1 cellular context compared by ENCODE assay signal in the genomic region with DNA sequence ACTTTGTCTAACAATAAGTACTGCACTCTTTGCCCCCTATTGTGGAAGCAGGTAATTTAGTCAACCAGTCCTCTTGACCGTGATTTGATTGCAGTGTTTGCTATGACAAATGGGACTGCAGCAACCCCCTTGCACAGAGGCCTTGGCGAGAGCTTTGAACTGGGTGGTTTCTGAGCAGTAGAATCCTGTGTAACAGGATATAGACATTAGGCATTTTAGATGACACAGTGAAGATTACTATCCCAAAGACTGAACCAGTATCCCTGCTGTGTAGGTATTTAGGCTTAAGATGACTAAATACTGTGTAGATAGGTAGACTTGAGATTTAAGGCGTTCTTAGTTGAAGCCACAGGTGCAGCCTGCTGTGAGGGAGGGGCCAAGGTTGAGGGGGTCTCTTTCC.
TF ChIP-seq lines count a peak whose summit lies in the region.

No MANE protein-coding gene starts in this region.

TF ChIP-seq in H1, 55 proteins besides CTCF, POLR2A, EP300 and RAD21:
- no peak for TF ChIP-seq KDM4A (IDR thresholded peaks at IDR 0.05; ENCODE audit: low read depth, low read length, severe bottlenecking)
- TF ChIP-seq, protein P1, sequence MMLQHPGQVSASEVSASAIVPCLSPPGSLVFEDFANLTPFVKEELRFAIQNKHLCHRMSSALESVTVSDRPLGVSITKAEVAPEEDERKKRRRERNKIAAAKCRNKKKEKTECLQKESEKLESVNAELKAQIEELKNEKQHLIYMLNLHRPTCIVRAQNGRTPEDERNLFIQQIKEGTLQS (IDR thresholded peaks at IDR 0.05; ENCODE audit: insufficient read depth, low read depth, low read length): no peak
- TF ChIP-seq GABPA (IDR thresholded peaks at IDR 0.05; ENCODE audit: borderline replicate concordance, insufficient read depth, low read length): no peak
- no peak for TF ChIP-seq BCL11A (IDR thresholded peaks at IDR 0.05; ENCODE audit: low read depth in 2 of 2, low read length in 2 of 2)
- TF ChIP-seq JUND (IDR thresholded peaks at IDR 0.05; ENCODE audit: low read length): no peak
- no peak for TF ChIP-seq KDM5A (IDR thresholded peaks at IDR 0.05; ENCODE audit: low read length)
- no peak for TF ChIP-seq YY1 (IDR thresholded peaks at IDR 0.05; ENCODE audit: low read depth, low read length)
- TF ChIP-seq, protein P2, sequence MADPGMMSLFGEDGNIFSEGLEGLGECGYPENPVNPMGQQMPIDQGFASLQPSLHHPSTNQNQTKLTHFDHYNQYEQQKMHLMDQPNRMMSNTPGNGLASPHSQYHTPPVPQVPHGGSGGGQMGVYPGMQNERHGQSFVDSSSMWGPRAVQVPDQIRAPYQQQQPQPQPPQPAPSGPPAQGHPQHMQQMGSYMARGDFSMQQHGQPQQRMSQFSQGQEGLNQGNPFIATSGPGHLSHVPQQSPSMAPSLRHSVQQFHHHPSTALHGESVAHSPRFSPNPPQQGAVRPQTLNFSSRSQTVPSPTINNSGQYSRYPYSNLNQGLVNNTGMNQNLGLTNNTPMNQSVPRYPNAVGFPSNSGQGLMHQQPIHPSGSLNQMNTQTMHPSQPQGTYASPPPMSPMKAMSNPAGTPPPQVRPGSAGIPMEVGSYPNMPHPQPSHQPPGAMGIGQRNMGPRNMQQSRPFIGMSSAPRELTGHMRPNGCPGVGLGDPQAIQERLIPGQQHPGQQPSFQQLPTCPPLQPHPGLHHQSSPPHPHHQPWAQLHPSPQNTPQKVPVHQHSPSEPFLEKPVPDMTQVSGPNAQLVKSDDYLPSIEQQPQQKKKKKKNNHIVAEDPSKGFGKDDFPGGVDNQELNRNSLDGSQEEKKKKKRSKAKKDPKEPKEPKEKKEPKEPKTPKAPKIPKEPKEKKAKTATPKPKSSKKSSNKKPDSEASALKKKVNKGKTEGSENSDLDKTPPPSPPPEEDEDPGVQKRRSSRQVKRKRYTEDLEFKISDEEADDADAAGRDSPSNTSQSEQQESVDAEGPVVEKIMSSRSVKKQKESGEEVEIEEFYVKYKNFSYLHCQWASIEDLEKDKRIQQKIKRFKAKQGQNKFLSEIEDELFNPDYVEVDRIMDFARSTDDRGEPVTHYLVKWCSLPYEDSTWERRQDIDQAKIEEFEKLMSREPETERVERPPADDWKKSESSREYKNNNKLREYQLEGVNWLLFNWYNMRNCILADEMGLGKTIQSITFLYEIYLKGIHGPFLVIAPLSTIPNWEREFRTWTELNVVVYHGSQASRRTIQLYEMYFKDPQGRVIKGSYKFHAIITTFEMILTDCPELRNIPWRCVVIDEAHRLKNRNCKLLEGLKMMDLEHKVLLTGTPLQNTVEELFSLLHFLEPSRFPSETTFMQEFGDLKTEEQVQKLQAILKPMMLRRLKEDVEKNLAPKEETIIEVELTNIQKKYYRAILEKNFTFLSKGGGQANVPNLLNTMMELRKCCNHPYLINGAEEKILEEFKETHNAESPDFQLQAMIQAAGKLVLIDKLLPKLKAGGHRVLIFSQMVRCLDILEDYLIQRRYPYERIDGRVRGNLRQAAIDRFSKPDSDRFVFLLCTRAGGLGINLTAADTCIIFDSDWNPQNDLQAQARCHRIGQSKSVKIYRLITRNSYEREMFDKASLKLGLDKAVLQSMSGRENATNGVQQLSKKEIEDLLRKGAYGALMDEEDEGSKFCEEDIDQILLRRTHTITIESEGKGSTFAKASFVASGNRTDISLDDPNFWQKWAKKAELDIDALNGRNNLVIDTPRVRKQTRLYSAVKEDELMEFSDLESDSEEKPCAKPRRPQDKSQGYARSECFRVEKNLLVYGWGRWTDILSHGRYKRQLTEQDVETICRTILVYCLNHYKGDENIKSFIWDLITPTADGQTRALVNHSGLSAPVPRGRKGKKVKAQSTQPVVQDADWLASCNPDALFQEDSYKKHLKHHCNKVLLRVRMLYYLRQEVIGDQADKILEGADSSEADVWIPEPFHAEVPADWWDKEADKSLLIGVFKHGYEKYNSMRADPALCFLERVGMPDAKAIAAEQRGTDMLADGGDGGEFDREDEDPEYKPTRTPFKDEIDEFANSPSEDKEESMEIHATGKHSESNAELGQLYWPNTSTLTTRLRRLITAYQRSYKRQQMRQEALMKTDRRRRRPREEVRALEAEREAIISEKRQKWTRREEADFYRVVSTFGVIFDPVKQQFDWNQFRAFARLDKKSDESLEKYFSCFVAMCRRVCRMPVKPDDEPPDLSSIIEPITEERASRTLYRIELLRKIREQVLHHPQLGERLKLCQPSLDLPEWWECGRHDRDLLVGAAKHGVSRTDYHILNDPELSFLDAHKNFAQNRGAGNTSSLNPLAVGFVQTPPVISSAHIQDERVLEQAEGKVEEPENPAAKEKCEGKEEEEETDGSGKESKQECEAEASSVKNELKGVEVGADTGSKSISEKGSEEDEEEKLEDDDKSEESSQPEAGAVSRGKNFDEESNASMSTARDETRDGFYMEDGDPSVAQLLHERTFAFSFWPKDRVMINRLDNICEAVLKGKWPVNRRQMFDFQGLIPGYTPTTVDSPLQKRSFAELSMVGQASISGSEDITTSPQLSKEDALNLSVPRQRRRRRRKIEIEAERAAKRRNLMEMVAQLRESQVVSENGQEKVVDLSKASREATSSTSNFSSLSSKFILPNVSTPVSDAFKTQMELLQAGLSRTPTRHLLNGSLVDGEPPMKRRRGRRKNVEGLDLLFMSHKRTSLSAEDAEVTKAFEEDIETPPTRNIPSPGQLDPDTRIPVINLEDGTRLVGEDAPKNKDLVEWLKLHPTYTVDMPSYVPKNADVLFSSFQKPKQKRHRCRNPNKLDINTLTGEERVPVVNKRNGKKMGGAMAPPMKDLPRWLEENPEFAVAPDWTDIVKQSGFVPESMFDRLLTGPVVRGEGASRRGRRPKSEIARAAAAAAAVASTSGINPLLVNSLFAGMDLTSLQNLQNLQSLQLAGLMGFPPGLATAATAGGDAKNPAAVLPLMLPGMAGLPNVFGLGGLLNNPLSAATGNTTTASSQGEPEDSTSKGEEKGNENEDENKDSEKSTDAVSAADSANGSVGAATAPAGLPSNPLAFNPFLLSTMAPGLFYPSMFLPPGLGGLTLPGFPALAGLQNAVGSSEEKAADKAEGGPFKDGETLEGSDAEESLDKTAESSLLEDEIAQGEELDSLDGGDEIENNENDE (IDR thresholded peaks at IDR 0.05; ENCODE audit: insufficient replicate concordance, low read length): no peak
- TF ChIP-seq NANOG (IDR thresholded peaks at IDR 0.05; ENCODE audit: insufficient read depth, low read depth, low read length, poor library complexity, severe bottlenecking): no peak
- TF ChIP-seq SIN3A (conservative IDR thresholded peaks at IDR 0.05 in 1 of 2, IDR thresholded peaks at IDR 0.05 in 1 of 2; ENCODE audit: low read depth in 1 of 2, low read length in 2 of 2): no peak
